ENCODE assay signal across 1 cellular context in the genomic region with DNA sequence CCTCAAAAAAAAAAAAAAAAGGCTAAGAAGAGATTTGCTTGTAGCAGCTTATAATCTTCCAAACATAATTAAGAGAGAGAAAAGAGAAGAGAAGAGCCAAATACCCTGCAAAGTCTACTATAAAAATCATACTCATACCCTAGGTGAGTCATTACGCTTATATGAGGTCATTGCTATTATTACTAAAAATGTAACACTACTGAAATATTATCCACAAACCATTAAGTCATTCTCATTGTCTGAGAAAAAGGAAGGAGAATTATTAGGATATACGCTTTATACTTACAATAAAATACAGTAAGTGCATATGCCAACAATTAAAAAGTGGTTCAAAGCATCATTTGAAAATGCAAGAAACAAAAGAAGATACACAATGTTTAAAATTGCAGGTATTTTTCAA.
TF ChIP-seq lines count a peak whose summit lies in the region.

No MANE protein-coding gene starts in this region.

TF ChIP-seq in HEK293, 187 proteins besides CTCF, POLR2A, EP300 and RAD21:
- TF ChIP-seq, protein P1, sequence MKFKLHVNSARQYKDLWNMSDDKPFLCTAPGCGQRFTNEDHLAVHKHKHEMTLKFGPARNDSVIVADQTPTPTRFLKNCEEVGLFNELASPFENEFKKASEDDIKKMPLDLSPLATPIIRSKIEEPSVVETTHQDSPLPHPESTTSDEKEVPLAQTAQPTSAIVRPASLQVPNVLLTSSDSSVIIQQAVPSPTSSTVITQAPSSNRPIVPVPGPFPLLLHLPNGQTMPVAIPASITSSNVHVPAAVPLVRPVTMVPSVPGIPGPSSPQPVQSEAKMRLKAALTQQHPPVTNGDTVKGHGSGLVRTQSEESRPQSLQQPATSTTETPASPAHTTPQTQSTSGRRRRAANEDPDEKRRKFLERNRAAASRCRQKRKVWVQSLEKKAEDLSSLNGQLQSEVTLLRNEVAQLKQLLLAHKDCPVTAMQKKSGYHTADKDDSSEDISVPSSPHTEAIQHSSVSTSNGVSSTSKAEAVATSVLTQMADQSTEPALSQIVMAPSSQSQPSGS (tag by site-specific recombination; IDR thresholded peaks at IDR 0.05; ENCODE audit: low read depth), result peak; percentile 85
- TF ChIP-seq ZNF544 (tag by site-specific recombination; IDR thresholded peaks at IDR 0.05) (no peak), ZNF266 (tag by site-specific recombination; IDR thresholded peaks at IDR 0.05; ENCODE audit: low read depth) (no peak), ZNF629 (tag by site-specific recombination; IDR thresholded peaks at IDR 0.05) (peak; percentile 59), KLF7 (tag by site-specific recombination; IDR thresholded peaks at IDR 0.05; ENCODE audit: borderline replicate concordance) (no peak), ZEB2 (tag by site-specific recombination; IDR thresholded peaks at IDR 0.05) (peak; percentile 35; the same call in 1 of the 2 replicates), SP3 (tag by site-specific recombination; IDR thresholded peaks at IDR 0.05) (0 out of 2 replicates have a peak, but pooled peaks have one; percentile 14), ZNF600 (tag by site-specific recombination; IDR thresholded peaks at IDR 0.05) (no peak), KLF8 (tag by site-specific recombination; IDR thresholded peaks at IDR 0.05) (0 out of 2 replicates have a peak, but pooled peaks have one; percentile 22), ZNF747 (tag by site-specific recombination; IDR thresholded peaks at IDR 0.05) (no peak), ZNF558 (tag by site-specific recombination; IDR thresholded peaks at IDR 0.05) (0 out of 2 replicates have a peak, but pooled peaks have one; percentile 43), ZNF366 (tag by site-specific recombination; conservative IDR thresholded peaks at IDR 0.05) (peak; percentile 72)
- TF ChIP-seq, protein P2, sequence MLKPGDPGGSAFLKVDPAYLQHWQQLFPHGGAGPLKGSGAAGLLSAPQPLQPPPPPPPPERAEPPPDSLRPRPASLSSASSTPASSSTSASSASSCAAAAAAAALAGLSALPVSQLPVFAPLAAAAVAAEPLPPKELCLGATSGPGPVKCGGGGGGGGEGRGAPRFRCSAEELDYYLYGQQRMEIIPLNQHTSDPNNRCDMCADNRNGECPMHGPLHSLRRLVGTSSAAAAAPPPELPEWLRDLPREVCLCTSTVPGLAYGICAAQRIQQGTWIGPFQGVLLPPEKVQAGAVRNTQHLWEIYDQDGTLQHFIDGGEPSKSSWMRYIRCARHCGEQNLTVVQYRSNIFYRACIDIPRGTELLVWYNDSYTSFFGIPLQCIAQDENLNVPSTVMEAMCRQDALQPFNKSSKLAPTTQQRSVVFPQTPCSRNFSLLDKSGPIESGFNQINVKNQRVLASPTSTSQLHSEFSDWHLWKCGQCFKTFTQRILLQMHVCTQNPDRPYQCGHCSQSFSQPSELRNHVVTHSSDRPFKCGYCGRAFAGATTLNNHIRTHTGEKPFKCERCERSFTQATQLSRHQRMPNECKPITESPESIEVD (tag by site-specific recombination; IDR thresholded peaks at IDR 0.05), result peak; percentile 37; the same call in 1 of the 2 replicates
- TF ChIP-seq, protein P3, sequence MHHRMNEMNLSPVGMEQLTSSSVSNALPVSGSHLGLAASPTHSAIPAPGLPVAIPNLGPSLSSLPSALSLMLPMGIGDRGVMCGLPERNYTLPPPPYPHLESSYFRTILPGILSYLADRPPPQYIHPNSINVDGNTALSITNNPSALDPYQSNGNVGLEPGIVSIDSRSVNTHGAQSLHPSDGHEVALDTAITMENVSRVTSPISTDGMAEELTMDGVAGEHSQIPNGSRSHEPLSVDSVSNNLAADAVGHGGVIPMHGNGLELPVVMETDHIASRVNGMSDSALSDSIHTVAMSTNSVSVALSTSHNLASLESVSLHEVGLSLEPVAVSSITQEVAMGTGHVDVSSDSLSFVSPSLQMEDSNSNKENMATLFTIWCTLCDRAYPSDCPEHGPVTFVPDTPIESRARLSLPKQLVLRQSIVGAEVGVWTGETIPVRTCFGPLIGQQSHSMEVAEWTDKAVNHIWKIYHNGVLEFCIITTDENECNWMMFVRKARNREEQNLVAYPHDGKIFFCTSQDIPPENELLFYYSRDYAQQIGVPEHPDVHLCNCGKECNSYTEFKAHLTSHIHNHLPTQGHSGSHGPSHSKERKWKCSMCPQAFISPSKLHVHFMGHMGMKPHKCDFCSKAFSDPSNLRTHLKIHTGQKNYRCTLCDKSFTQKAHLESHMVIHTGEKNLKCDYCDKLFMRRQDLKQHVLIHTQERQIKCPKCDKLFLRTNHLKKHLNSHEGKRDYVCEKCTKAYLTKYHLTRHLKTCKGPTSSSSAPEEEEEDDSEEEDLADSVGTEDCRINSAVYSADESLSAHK (tag by site-specific recombination; IDR thresholded peaks at IDR 0.05), result no peak
